In genomic region chr18:56945171-56945863, GRCh38 we compare ENCODE assay signal across 15 cellular contexts.
"Had no signal": no experiment of that assay in that cellular context is flagged by ENCODE, and none has a peak within 500 bp of the region (broad histone marks: within the 10 kb centered on the region; RNA-seq: fewer than 3 reads in every experiment).

No MANE protein-coding gene starts in this region.

- H3K27ac ChIP-seq: colonic mucosa, gastrocnemius medialis, psoas muscle, transverse colon had no signal

- H3K9me3 ChIP-seq: colonic mucosa, gastrocnemius medialis, psoas muscle, transverse colon had no signal

- H3K36me3 ChIP-seq: colonic mucosa, gastrocnemius medialis, transverse colon had no signal

- DNase-seq: activated CD4-positive, alpha-beta T cell treated with anti-CD3 and anti-CD28 coated beads, Interleukin-2, amount 50 U/mL, for 4 hours; activated CD4-positive, CD25-positive, alpha-beta regulatory T cell; activated effector memory CD4-positive, alpha-beta T cell treated with Interleukin-2 at 50 U/mL for 16 hours; activated T-cell treated with anti-CD3 and anti-CD28 coated beads, Interleukin-2, amount 50 U/mL, for 24 hours; colonic mucosa; effector CD4-positive, alpha-beta T cell; gastrocnemius medialis; left cardiac atrium; occipital lobe; psoas muscle; stimulated activated CD4-positive, alpha-beta T cell treated with anti-CD3 and anti-CD28 coated beads, Interleukin-15, amount 100 ng/mL, for 24 hours; stimulated activated CD4-positive, alpha-beta T cell treated with anti-CD3 and anti-CD28 coated beads, Interleukin-4, amount 100 ng/mL, for 4 hours; T-helper 2 cell; transverse colon had no signal

- H3K27me3 ChIP-seq: colonic mucosa, gastrocnemius medialis, transverse colon had no signal

- H3K4me3 ChIP-seq: colonic mucosa, gastrocnemius medialis, psoas muscle, transverse colon had no signal

- ATAC-seq: activated naive CD4-positive, alpha-beta T cell treated with anti-CD3 and anti-CD28 coated beads, Interleukin-2, amount 50 U/mL, for 72 hours; gastrocnemius medialis; psoas muscle had no signal

- H3K4me1 ChIP-seq: colonic mucosa, gastrocnemius medialis, psoas muscle, transverse colon had no signal
